18 cellular contexts compared by ENCODE assay signal in genomic region chr12:8665729-8666128, GRCh38. TPM values are rescaled to one million over a fixed set of nuclear protein-coding genes. Genes with fewer than 3 reads are reported as not detected.
"Had no signal": no experiment of that assay in that cellular context is flagged by ENCODE, and none has a peak within 500 bp of the region (broad histone marks: within the 10 kb centered on the region; RNA-seq: fewer than 3 reads in every experiment).

No MANE protein-coding gene starts in this region.

- H3K4me3 ChIP-seq: gastrocnemius medialis, heart left ventricle, mucosa of descending colon, ovary, tibial nerve had no signal

- H3K36me3 ChIP-seq: gastrocnemius medialis, heart left ventricle, ovary, tibial nerve had no signal

- H3K9me3 ChIP-seq: gastrocnemius medialis, heart left ventricle, mucosa of descending colon, ovary, tibial nerve had no signal

- H3K36me3 Mint-ChIP-seq: activated naive CD8-positive, alpha-beta T cell treated with anti-CD3 and anti-CD28 coated beads, Interleukin-2, amount 10 ng/mL, durations not matched to agents 7 days and 5 days; naive thymus-derived CD4-positive, alpha-beta T cell had no signal

- H3K4me1 ChIP-seq: gastrocnemius medialis had no signal

- H3K27ac Mint-ChIP-seq: activated naive CD8-positive, alpha-beta T cell treated with anti-CD3 and anti-CD28 coated beads, Interleukin-2, amount 10 ng/mL, durations not matched to agents 7 days and 5 days; activated T-helper 1 cell treated with anti-CD3 and anti-CD28 coated beads, Interleukin-12 subunit alpha, Interleukin-12 subunit beta, Interleukin-2, Interleukin-4 antibody, amounts not matched to agents 30 ng/mL and 10 ng/mL and 1 ng/mL, durations not matched to agents 14 hours and 24 hours and 36 hours; dendritic cell treated with granulocyte-macrophage colony-stimulating factor and Interleukin-4, amounts not matched to agents 40 ng/mL and 50 ng/mL, for 4 days; naive thymus-derived CD4-positive, alpha-beta T cell; stimulated activated naive B cell treated with anti-CD40 and anti-IgM and Interleukin-4, amounts not matched to agents 10 μg/mL and 1 μg/mL and 100 μg/mL, for 72 hours had no signal

- H3K9me3 Mint-ChIP-seq: activated T-helper 1 cell treated with anti-CD3 and anti-CD28 coated beads, Interleukin-12 subunit alpha, Interleukin-12 subunit beta, Interleukin-2, Interleukin-4 antibody, amounts not matched to agents 30 ng/mL and 10 ng/mL and 1 ng/mL, durations not matched to agents 14 hours and 24 hours and 36 hours; dendritic cell treated with granulocyte-macrophage colony-stimulating factor and Interleukin-4, amounts not matched to agents 40 ng/mL and 50 ng/mL, for 4 days had no signal

- DNase-seq: activated naive CD8-positive, alpha-beta T cell treated with anti-CD3 and anti-CD28 coated beads, Interleukin-2, amount 10 ng/mL, durations not matched to agents 7 days and 5 days; anterior cingulate cortex; cerebellar nuclear complex; effector memory CD4-positive, alpha-beta T cell; gastrocnemius medialis; heart left ventricle; mucosa of descending colon; naive thymus-derived CD4-positive, alpha-beta T cell; ovary; stimulated activated CD4-positive, alpha-beta T cell treated with anti-CD3 and anti-CD28 coated beads, Interleukin-4, amount 100 ng/mL, for 1 hour; stimulated activated naive B cell treated with anti-CD40 and anti-IgM and Interleukin-4, amounts not matched to agents 10 μg/mL and 1 μg/mL and 100 μg/mL, for 72 hours; T-helper 9 cell had no signal

- H3K27ac ChIP-seq: ovary had no signal

- H3K27me3 ChIP-seq: gastrocnemius medialis, heart left ventricle, ovary, tibial nerve had no signal

- H3K4me1 Mint-ChIP-seq: activated naive CD8-positive, alpha-beta T cell treated with anti-CD3 and anti-CD28 coated beads, Interleukin-2, amount 10 ng/mL, durations not matched to agents 7 days and 5 days had no signal

- H3K4me3 Mint-ChIP-seq: activated naive CD8-positive, alpha-beta T cell treated with anti-CD3 and anti-CD28 coated beads, Interleukin-2, amount 10 ng/mL, durations not matched to agents 7 days and 5 days; activated T-helper 1 cell treated with anti-CD3 and anti-CD28 coated beads, Interleukin-12 subunit alpha, Interleukin-12 subunit beta, Interleukin-2, Interleukin-4 antibody, amounts not matched to agents 30 ng/mL and 10 ng/mL and 1 ng/mL, durations not matched to agents 14 hours and 24 hours and 36 hours; dendritic cell treated with granulocyte-macrophage colony-stimulating factor and Interleukin-4, amounts not matched to agents 40 ng/mL and 50 ng/mL, for 4 days; naive thymus-derived CD4-positive, alpha-beta T cell; stimulated activated naive B cell treated with anti-CD40 and anti-IgM and Interleukin-4, amounts not matched to agents 10 μg/mL and 1 μg/mL and 100 μg/mL, for 72 hours had no signal

RNA-seq across cellular contexts. Expression of gene MFAP5, which starts 3.1 kb away (rescaled TPM):
- total RNA-seq: activated CD8-positive, alpha-beta memory T cell treated with anti-CD3 and anti-CD28 coated beads for 36 hours; activated naive CD8-positive, alpha-beta T cell treated with anti-CD3 and anti-CD28 coated beads, Interleukin-2, amount 10 ng/mL, durations not matched to agents 7 days and 5 days; activated T-helper 1 cell treated with anti-CD3 and anti-CD28 coated beads, Interleukin-12 subunit alpha, Interleukin-12 subunit beta, Interleukin-2, Interleukin-4 antibody, amounts not matched to agents 30 ng/mL and 10 ng/mL and 1 ng/mL, durations not matched to agents 14 hours and 24 hours and 36 hours; naive thymus-derived CD4-positive, alpha-beta T cell had no signal
- polyA plus RNA-seq: naive thymus-derived CD4-positive, alpha-beta T cell had no signal

RNA-seq across cellular contexts. Expression of gene AICDA, which starts 53.1 kb away (rescaled TPM):
- total RNA-seq: activated CD8-positive, alpha-beta memory T cell treated with anti-CD3 and anti-CD28 coated beads for 36 hours; activated naive CD8-positive, alpha-beta T cell treated with anti-CD3 and anti-CD28 coated beads, Interleukin-2, amount 10 ng/mL, durations not matched to agents 7 days and 5 days; activated T-helper 1 cell treated with anti-CD3 and anti-CD28 coated beads, Interleukin-12 subunit alpha, Interleukin-12 subunit beta, Interleukin-2, Interleukin-4 antibody, amounts not matched to agents 30 ng/mL and 10 ng/mL and 1 ng/mL, durations not matched to agents 14 hours and 24 hours and 36 hours; fibroblast of lung; gastrocnemius medialis; heart left ventricle; mucosa of descending colon; naive thymus-derived CD4-positive, alpha-beta T cell; ovary; skeletal muscle tissue had no signal
- polyA plus RNA-seq: fibroblast of lung; naive thymus-derived CD4-positive, alpha-beta T cell; ovary had no signal
